1 cellular context compared by ENCODE assay signal in genomic region chr17:72878975-72879660, GRCh38.
TF ChIP-seq lines count a peak whose summit lies in the region.

No MANE protein-coding gene starts in this region.

TF ChIP-seq in neural cell, 6 proteins besides CTCF, POLR2A, EP300 and RAD21 (continued from another document):
- no peak for TF ChIP-seq REST (IDR thresholded peaks at IDR 0.05; ENCODE audit: borderline replicate concordance)
- TF ChIP-seq POLR2AphosphoS5 (IDR thresholded peaks at IDR 0.05) = no peak
- TF ChIP-seq SMC3 (conservative IDR thresholded peaks at IDR 0.05; ENCODE audit: poor library complexity) = no peak
